ENCODE assay signal across 8 cellular contexts in the genomic region with DNA sequence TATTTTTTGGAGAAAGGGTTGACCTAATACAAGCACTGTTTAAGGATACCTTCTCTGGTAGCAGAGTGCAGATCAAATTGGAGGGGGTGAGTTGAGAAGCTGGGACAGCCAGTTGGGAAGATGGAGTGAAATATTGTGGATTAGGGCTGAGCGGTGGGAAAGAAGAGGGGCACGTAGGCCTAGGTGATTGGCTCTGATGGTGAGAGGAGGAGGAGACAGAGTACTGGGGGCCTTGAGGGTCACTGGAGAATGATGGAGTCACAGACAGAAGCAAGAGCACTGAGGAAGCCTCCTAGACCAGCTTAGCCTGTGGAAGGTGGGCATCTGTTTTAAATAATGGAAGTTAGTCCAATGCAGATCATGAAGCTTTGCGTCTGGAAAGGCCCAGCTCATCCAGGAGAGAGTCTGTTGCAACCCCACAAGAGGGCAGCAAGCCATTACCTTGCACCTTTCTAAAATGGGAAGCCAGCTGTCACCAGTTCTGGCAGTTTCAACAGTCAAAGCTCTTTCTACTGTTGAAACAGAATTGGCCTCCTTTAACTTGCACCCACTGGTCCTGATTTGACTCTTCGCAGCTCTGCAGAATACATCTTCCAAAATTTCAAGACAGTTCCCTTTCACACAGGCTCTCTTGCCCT. TPM values are rescaled to one million over a fixed set of nuclear protein-coding genes. Genes with fewer than 3 reads are reported as not detected.
DNase-seq lines count a peak whose midpoint lies in the region; ATAC-seq and TF ChIP-seq lines count a peak whose summit lies in the region.

No MANE protein-coding gene starts in this region.

- no peak overlapping the region for H3K4me3 Mint-ChIP-seq in activated CD4-positive, alpha-beta memory T cell treated with anti-CD3 and anti-CD28 coated beads for 36 hours

- H3K36me3 ChIP-seq in right atrium auricular region = no peaks in the 10 kb centered on the region

- CTCF ChIA-PET in activated CD4-positive, alpha-beta memory T cell treated with anti-CD3 and anti-CD28 coated beads for 36 hours (lab: Charles Lee) = interaction anchor here (0.6 to 2.2 kb wide), 36 partner anchors 8 to 575 kb away, joined by 3 to 36 read pairs (median 4); partner anchors contain the start of genes ATP6V0D1, FHOD1, PLEKHG4 and SLC9A5

- POLR2A ChIA-PET in activated CD4-positive, alpha-beta memory T cell treated with anti-CD3 and anti-CD28 coated beads for 36 hours (lab: Charles Lee) = no interaction called here

- peak; percentile 78 for TF ChIP-seq CTCF in GM10266 (IDR thresholded peaks at IDR 0.05; ENCODE audit: control insufficient read depth, insufficient read depth, low read depth, missing control alignments)
- TF ChIP-seq CTCF in right atrium auricular region (IDR thresholded peaks at IDR 0.05) = peak; percentile 33 to 70

- peaks cover 3% of the 10 kb centered on the region for H3K4me1 Mint-ChIP-seq in activated CD4-positive, alpha-beta memory T cell treated with anti-CD3 and anti-CD28 coated beads for 36 hours (ENCODE audit: low read depth)

- H3K9me3 Mint-ChIP-seq in activated CD4-positive, alpha-beta memory T cell treated with anti-CD3 and anti-CD28 coated beads for 36 hours = no peaks in the 10 kb centered on the region

- intact Hi-C loops in activated CD4-positive, alpha-beta memory T cell treated with anti-CD3 and anti-CD28 coated beads for 36 hours (cut with micrococcal nuclease) = loop anchor here (5.0 kb wide), 1 partner anchor 137 kb away; no protein-coding TSS in a partner anchor

- H3K27ac ChIP-seq in right atrium auricular region = no peak overlapping the region

- peaks cover 2% of the 10 kb centered on the region for H3K36me3 Mint-ChIP-seq in activated CD4-positive, alpha-beta memory T cell treated with anti-CD3 and anti-CD28 coated beads for 36 hours

- H3K4me3 ChIP-seq in right atrium auricular region = no peak overlapping the region

- no peaks in the 10 kb centered on the region for H3K9me3 ChIP-seq in right atrium auricular region

- H3K27ac Mint-ChIP-seq in activated CD4-positive, alpha-beta memory T cell treated with anti-CD3 and anti-CD28 coated beads for 36 hours = no peak overlapping the region

- no peaks in the 10 kb centered on the region for H3K27me3 ChIP-seq in right atrium auricular region

- DNase-seq in AG08396 (ENCODE audit: low spot score) (peak; percentile 51), GM10266 (ENCODE audit: extremely low spot score) (peak; percentile 69), NCI-H2107 (lab: John Stamatoyannopoulos, UW) (peak; percentile 40), right atrium auricular region (ENCODE audit: low spot score) (no peak), superior temporal gyrus (ENCODE audit: extremely low spot score) (peak; percentile 26)
- DNase-seq in activated CD4-positive, alpha-beta memory T cell treated with anti-CD3 and anti-CD28 coated beads for 36 hours = peak; percentile 55

- peaks cover 16% of the 10 kb centered on the region for H3K27me3 Mint-ChIP-seq in activated CD4-positive, alpha-beta memory T cell treated with anti-CD3 and anti-CD28 coated beads for 36 hours

- H3K4me1 ChIP-seq in right atrium auricular region = no peaks in the 10 kb centered on the region

- no peak for ATAC-seq in GM21390 (IDR thresholded peaks at IDR 0.05; ENCODE audit: unreplicated experiment)
- ATAC-seq in GM18517 (IDR thresholded peaks at IDR 0.05; ENCODE audit: unreplicated experiment) = no peak

RNA-seq across cellular contexts. Expression of gene SLC9A5, which starts 11.8 kb away (rescaled TPM):
- total RNA-seq in activated CD4-positive, alpha-beta memory T cell treated with anti-CD3 and anti-CD28 coated beads for 36 hours = 1 to 10 TPM; 5.9 to 6.1 TPM
- 1 to 10 TPM; 1.5 to 2.4 TPM for total RNA-seq in right atrium auricular region

RNA-seq across cellular contexts. Expression of gene FHOD1, which starts 13.3 kb away (rescaled TPM):
- 100 to 1,000 TPM in 1 of 2 experiments, 10 to 100 TPM in 1; 96.3 to 111 TPM for total RNA-seq in activated CD4-positive, alpha-beta memory T cell treated with anti-CD3 and anti-CD28 coated beads for 36 hours
- total RNA-seq in right atrium auricular region = 10 to 100 TPM in 1 of 2 donors, 1 to 10 TPM in 1; 5.3 to 11.6 TPM

RNA-seq across cellular contexts. Expression of gene PLEKHG4, which starts 18.8 kb away (rescaled TPM):
- 10 to 100 TPM; 22.7 to 24.6 TPM for total RNA-seq in activated CD4-positive, alpha-beta memory T cell treated with anti-CD3 and anti-CD28 coated beads for 36 hours
- total RNA-seq in right atrium auricular region = 1 to 10 TPM; 1.1 to 3.9 TPM

RNA-seq across cellular contexts. Expression of gene TMEM208, which starts 33.6 kb away (rescaled TPM):
- 10 to 100 TPM; 36.7 to 39.3 TPM for total RNA-seq in activated CD4-positive, alpha-beta memory T cell treated with anti-CD3 and anti-CD28 coated beads for 36 hours
- 10 to 100 TPM; 16.9 to 27.8 TPM for total RNA-seq in right atrium auricular region

Comparison
In these comparisons a context has a peak if more than half of its experiments do, and no peak if none do; other contexts are left out.
1. RNA of gene FHOD1, which starts 13.3 kb away (total RNA-seq): 96.3 to 111 TPM in activated CD4-positive, alpha-beta memory T cell treated with anti-CD3 and anti-CD28 coated beads for 36 hours; 5.3 to 11.6 TPM in right atrium auricular region; every median in the first group is over 4 times any median in the second.
2. RNA of gene PLEKHG4, which starts 18.8 kb away (total RNA-seq): 22.7 to 24.6 TPM in activated CD4-positive, alpha-beta memory T cell treated with anti-CD3 and anti-CD28 coated beads for 36 hours; 1.1 to 3.9 TPM in right atrium auricular region; every median in the first group is over 4 times any median in the second.